Comparison of ENCODE assay signal across 22 cellular contexts in the genomic region with DNA sequence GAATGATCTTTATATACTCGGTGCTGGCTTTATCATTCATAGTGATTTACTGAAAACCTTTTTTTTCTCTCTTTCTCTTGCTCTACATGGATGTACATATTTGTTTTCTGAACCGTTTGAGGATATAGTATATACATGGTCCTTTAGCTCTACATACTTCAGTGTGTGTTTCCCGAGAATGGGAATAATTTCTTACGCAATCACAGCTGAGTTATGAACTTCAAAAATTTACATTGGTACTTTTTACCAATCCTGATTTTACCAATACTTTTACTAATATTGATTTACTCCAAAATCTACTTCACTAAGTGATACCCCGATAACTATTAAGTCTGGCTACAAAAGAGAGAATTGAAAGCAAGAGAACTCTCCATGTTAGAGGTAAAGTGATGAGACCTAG.
"Had no signal": no experiment of that assay in that cellular context is flagged by ENCODE, and none has a peak within 500 bp of the region (broad histone marks: within the 10 kb centered on the region; RNA-seq: fewer than 3 reads in every experiment).

No MANE protein-coding gene starts in this region.

- H3K36me3 ChIP-seq: gastroesophageal sphincter, heart left ventricle, left lung, neural progenitor cell, prostate gland, right atrium auricular region, sigmoid colon, spleen, tibial artery had no signal

- H3K9me3 ChIP-seq: gastroesophageal sphincter, heart left ventricle, left lung, prostate gland, right atrium auricular region, sigmoid colon, spleen, testis, tibial artery had no signal

- H3K9me3 Mint-ChIP-seq: nephron; neural progenitor cell; stimulated activated memory B cell treated with anti-CD40 and anti-IgM and Interleukin-4, amounts not matched to agents 10 μg/mL and 1 μg/mL and 100 μg/mL, for 72 hours; type B pancreatic cell had no signal

- H3K4me3 ChIP-seq: dorsolateral prefrontal cortex, gastroesophageal sphincter, heart left ventricle, left lung, neural progenitor cell, prostate gland, right atrium auricular region, sigmoid colon, spleen, testis, tibial artery had no signal

- H3K27me3 Mint-ChIP-seq: naive thymus-derived CD4-positive, alpha-beta T cell; stimulated activated memory B cell treated with anti-CD40 and anti-IgM and Interleukin-4, amounts not matched to agents 10 μg/mL and 1 μg/mL and 100 μg/mL, for 72 hours had no signal

- H3K27ac Mint-ChIP-seq: naive thymus-derived CD4-positive, alpha-beta T cell; nephron; neural progenitor cell; stimulated activated memory B cell treated with anti-CD40 and anti-IgM and Interleukin-4, amounts not matched to agents 10 μg/mL and 1 μg/mL and 100 μg/mL, for 72 hours; type B pancreatic cell had no signal

- H3K4me1 ChIP-seq: gastroesophageal sphincter, heart left ventricle, left lung, prostate gland, right atrium auricular region, sigmoid colon, spleen, testis, tibial artery had no signal

- H2AFZ ChIP-seq: neural progenitor cell had no signal

- DNase-seq: dorsolateral prefrontal cortex; effector CD4-positive, alpha-beta T cell; heart left ventricle; hippocampal formation; left cardiac atrium; left lung; midbrain; naive thymus-derived CD4-positive, alpha-beta T cell; sigmoid colon; spleen; stimulated activated CD4-positive, alpha-beta T cell treated with anti-CD3 and anti-CD28 coated beads, Interleukin-4, amount 100 ng/mL, for 4 hours; stimulated activated naive CD8-positive, alpha-beta T cell treated with anti-CD3 and anti-CD28 coated beads, Interleukin-15, Interleukin-2, amounts not matched to agents 100 U/mL and 50 U/mL, for 24 hours; substantia nigra; testis; tibial artery had no signal

- H3K9ac ChIP-seq: neural progenitor cell had no signal

- H3K4me2 ChIP-seq: neural progenitor cell had no signal

- H3K27me3 ChIP-seq: dorsolateral prefrontal cortex, gastroesophageal sphincter, heart left ventricle, left lung, neural progenitor cell, right atrium auricular region, sigmoid colon, spleen, testis, tibial artery had no signal

- H3K4me1 Mint-ChIP-seq: nephron had no signal

- ATAC-seq: gastroesophageal sphincter; heart left ventricle; left lung; naive thymus-derived CD4-positive, alpha-beta T cell; stimulated activated memory B cell treated with anti-CD40 and anti-IgM and Interleukin-4, amounts not matched to agents 10 μg/mL and 1 μg/mL and 100 μg/mL, for 72 hours had no signal

- H3K4me3 Mint-ChIP-seq: naive thymus-derived CD4-positive, alpha-beta T cell; nephron; neural progenitor cell; stimulated activated memory B cell treated with anti-CD40 and anti-IgM and Interleukin-4, amounts not matched to agents 10 μg/mL and 1 μg/mL and 100 μg/mL, for 72 hours; type B pancreatic cell had no signal

- H3K27ac ChIP-seq: dorsolateral prefrontal cortex, gastroesophageal sphincter, heart left ventricle, left lung, neural progenitor cell, prostate gland, right atrium auricular region, sigmoid colon, spleen, testis, tibial artery had no signal

- H3K36me3 Mint-ChIP-seq: neural progenitor cell; stimulated activated memory B cell treated with anti-CD40 and anti-IgM and Interleukin-4, amounts not matched to agents 10 μg/mL and 1 μg/mL and 100 μg/mL, for 72 hours; type B pancreatic cell had no signal
